In the genomic region with DNA sequence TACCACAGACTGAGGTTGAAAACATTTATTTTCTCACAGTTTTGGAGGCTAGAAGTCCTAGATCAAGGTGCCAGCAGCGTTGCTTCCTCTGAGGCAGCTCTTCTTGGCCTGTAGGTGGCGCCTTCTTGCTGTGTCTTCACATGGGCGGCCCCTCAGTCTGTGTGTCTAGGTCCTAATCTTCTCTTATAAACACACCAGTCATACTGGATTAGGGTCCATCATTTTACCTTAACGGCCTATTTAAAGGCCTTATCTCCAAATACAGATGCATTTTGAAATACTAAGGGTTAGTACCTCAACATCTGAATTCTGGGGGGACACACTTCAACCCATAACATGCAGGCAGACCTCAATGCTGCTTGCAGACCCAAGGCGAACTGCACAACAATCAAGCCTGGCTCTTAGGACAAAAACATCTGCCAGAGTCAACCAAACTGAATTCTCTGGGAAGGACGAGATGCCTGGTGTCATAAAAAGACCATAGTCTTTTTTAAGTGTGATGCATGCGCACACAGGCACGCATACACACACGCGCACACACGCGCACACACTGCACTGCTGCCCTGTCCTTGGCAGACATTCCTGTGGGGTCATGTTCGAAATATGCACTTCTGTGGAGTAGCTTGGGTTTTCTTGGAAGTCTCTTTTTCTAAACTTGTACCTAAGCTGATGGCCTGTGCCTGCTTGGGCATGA, we compare ENCODE assay signal across 8 cellular contexts. TPM values are rescaled to one million over a fixed set of nuclear protein-coding genes. Genes with fewer than 3 reads are reported as not detected.
DNase-seq lines count a peak whose midpoint lies in the region; ATAC-seq and TF ChIP-seq lines count a peak whose summit lies in the region.

No MANE protein-coding gene starts in this region.

- H3K9me3 ChIP-seq in PC-9 (ENCODE audit: insufficient read depth, low read depth) (no peaks in the 10 kb centered on the region), thymus (ENCODE audit: control insufficient read depth) (no peaks in the 10 kb centered on the region)

- WGBS in thymus = 54% methylated on average over 13 of the region's 13 CpGs

- peak; percentile 38 for ATAC-seq in GM18519 (IDR thresholded peaks at IDR 0.05; ENCODE audit: low FRiP score, unreplicated experiment)
- ATAC-seq in omental fat pad (ENCODE audit: low FRiP score) = no peak

- BruUV-seq in PC-9 (replicated peaks; lab: Mats Ljungman, UMichigan) = no TSS peak

- no peak overlapping the region for H2AFZ ChIP-seq in PC-9

- H3K36me3 ChIP-seq in PC-9 (ENCODE audit: low read depth) = no peaks in the 10 kb centered on the region
- H3K36me3 ChIP-seq in thymus (ENCODE audit: control insufficient read depth, insufficient read depth) = no peaks in the 10 kb centered on the region

- peaks cover 4% of the 10 kb centered on the region for H3K79me2 ChIP-seq in PC-9 (ENCODE audit: low read depth)

- no peaks in the 10 kb centered on the region for H3F3A ChIP-seq in PC-9 (ENCODE audit: insufficient read depth, low read depth)

- H3K27ac ChIP-seq in PC-9 (no peak overlapping the region), thymus (ENCODE audit: low read depth) (peak overlapping the region; percentile 61)

- H3K4me1 ChIP-seq in PC-9 (replicated peaks; ENCODE audit: insufficient read depth) (peaks cover 16% of the 10 kb centered on the region), thymus (ENCODE audit: control insufficient read depth, insufficient read depth, low read length) (peaks cover 11% of the 10 kb centered on the region)

- DNase-seq in AG09309 (ENCODE audit: low read depth) (peak; percentile 41), HuH-7.5 (ENCODE audit: low spot score) (peak; percentile 43), PC-9 (peak in 1 of 2 experiments; percentile 24), fibroblast of the aortic adventitia (ENCODE audit: low read depth) (peak; percentile 80), omental fat pad (ENCODE audit: low spot score) (peak; percentile 37)
- peak; percentile 58 for DNase-seq in activated T-cell treated with anti-CD3 and anti-CD28 coated beads, Interleukin-2, amount 50 U/mL, for 1 hour

- no peaks in the 10 kb centered on the region for H4K20me1 ChIP-seq in PC-9 (ENCODE audit: insufficient read depth)

- intact Hi-C loops in PC-9 (cut with micrococcal nuclease; ENCODE audit: unreplicated experiment) = loop anchor here (2.0 kb wide), 1 partner anchor 204 kb away; no protein-coding TSS in a partner anchor

- H3K4me3 ChIP-seq in AG09309 (ENCODE audit: control insufficient read depth, low read depth, low read length) (no peak overlapping the region), PC-9 (no peak overlapping the region), fibroblast of the aortic adventitia (ENCODE audit: low read depth, low read length) (no peak overlapping the region), thymus (ENCODE audit: low read length) (no peak overlapping the region)

- CTCF ChIA-PET in PC-9 (lab: Charles Lee) = interaction anchor here (0.6 to 0.7 kb wide), 3 partner anchors 128 to 419 kb away, joined by 3 to 5 read pairs (median 3); no protein-coding TSS in a partner anchor

- POLR2A ChIA-PET in PC-9 (lab: Charles Lee; ENCODE audit: unreplicated experiment) = interaction anchor here (0.6 kb wide), 1 partner anchor 11 kb away, joined by 4 read pairs; no protein-coding TSS in a partner anchor

- H3K27me3 ChIP-seq in PC-9 (ENCODE audit: insufficient read depth, low read depth) = no peaks in the 10 kb centered on the region
- H3K27me3 ChIP-seq in thymus (ENCODE audit: control insufficient read depth, insufficient read depth) = no peaks in the 10 kb centered on the region

- TF ChIP-seq CTCF in AG09309 (IDR thresholded peaks at IDR 0.05; ENCODE audit: control insufficient read depth, insufficient read depth, low read depth, low read length, missing control alignments) (peak; percentile 93), PC-9 (conservative IDR thresholded peaks at IDR 0.05) (peak; percentile 69), fibroblast of the aortic adventitia (IDR thresholded peaks at IDR 0.05; ENCODE audit: insufficient read depth, low read length) (peak; percentile 88), omental fat pad (IDR thresholded peaks at IDR 0.05) (peak in 1 of 3 donors; percentile 13)

- H3K9me2 ChIP-seq in PC-9 (ENCODE audit: insufficient read depth) = no peaks in the 10 kb centered on the region

- no peak overlapping the region for H3K4me2 ChIP-seq in PC-9

RNA-seq across cellular contexts. Expression of a gene that starts 4.3 kb away (rescaled TPM):
- 14.5 and 19.6 TPM in 2 replicates for total RNA-seq in PC-9 (2021)
- 21.3 and 22.7 TPM in 2 replicates for total RNA-seq in fibroblast of the aortic adventitia (ENCODE audit: low replicate concordance)
- 10 to 100 TPM; 19.7 to 30.6 (median 23.8) TPM for total RNA-seq in omental fat pad
- 67.6 TPM for polyA plus RNA-seq in thymus

RNA-seq across cellular contexts. Expression of a gene that starts 45.9 kb away (rescaled TPM):
- total RNA-seq in PC-9 (2021) = 34.1 and 39.9 TPM in 2 replicates
- total RNA-seq in fibroblast of the aortic adventitia (ENCODE audit: low replicate concordance) = 58.1 and 89.3 TPM in 2 replicates
- 10 to 100 TPM; 45.3 to 88.1 (median 65.3) TPM for total RNA-seq in omental fat pad
- polyA plus RNA-seq in thymus = 81.4 TPM
